8 cellular contexts compared by ENCODE assay signal in genomic region chr12:55973598-55974307, GRCh38. TPM values are rescaled to one million over a fixed set of nuclear protein-coding genes. Genes with fewer than 3 reads are reported as not detected.
A peak's percentile ranks its signal among the peaks of the same experiment; 100 is the strongest.
DNase-seq lines count a peak whose midpoint lies in the region; ATAC-seq, FAIRE-seq and TF ChIP-seq lines count a peak whose summit lies in the region.

A gene with protein sequence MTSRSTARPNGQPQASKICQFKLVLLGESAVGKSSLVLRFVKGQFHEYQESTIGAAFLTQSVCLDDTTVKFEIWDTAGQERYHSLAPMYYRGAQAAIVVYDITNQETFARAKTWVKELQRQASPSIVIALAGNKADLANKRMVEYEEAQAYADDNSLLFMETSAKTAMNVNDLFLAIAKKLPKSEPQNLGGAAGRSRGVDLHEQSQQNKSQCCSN (plus strand): TSS chr12:55974078. CDS start chr12:55986961, 12,883 bp downstream.

- DNase-seq in AG08395 (ENCODE audit: low spot score) (peak; percentile 97), NCI-H2227 (lab: John Stamatoyannopoulos, UW; ENCODE audit: unreplicated experiment) (peak; percentile 98), WERI-Rb-1 (peak; percentile 99), bronchial epithelial cell (ENCODE audit: low read depth) (peak; percentile 100)

- peaks cover 10% of the 10 kb centered on the region; the same call in 1 of the 2 replicates for H3K4me1 ChIP-seq in iPS-20b (ENCODE audit: insufficient read depth, low read length)

- peak within 1 kb of the TSS; percentile 90 for H3K9ac ChIP-seq in iPS-20b (ENCODE audit: low read depth, low read length)

- H3K4me3 ChIP-seq in WERI-Rb-1 (ENCODE audit: low read depth, low read length) (peak within 1 kb of the TSS; percentile 81), bronchial epithelial cell (ENCODE audit: low read depth, low read length) (peak within 1 kb of the TSS; percentile 98), iPS-20b (ENCODE audit: low read length) (peak within 1 kb of the TSS; percentile 98), skin epidermis (peak within 1 kb of the TSS; percentile 70 to 100 (median 98))

- H3K9me3 ChIP-seq in WERI-Rb-1 (ENCODE audit: severe bottlenecking) (no peaks in the 10 kb centered on the region), iPS-20b (ENCODE audit: insufficient read depth, low read depth, low read length) (no peaks in the 10 kb centered on the region)

- H3K27ac ChIP-seq in WERI-Rb-1 (peak within 1 kb of the TSS; percentile 81), iPS-20b (ENCODE audit: low read length) (peak within 1 kb of the TSS; percentile 86), skin epidermis (peak within 1 kb of the TSS; percentile 86 to 99 (median 97))

- TF ChIP-seq CTCF in WERI-Rb-1 (IDR thresholded peaks at IDR 0.05; ENCODE audit: low read depth, low read length), result no peak
- TF ChIP-seq CTCF in bronchial epithelial cell (IDR thresholded peaks at IDR 0.05; ENCODE audit: insufficient read depth, low read length, severe bottlenecking), result no peak

- H3K36me3 ChIP-seq in WERI-Rb-1 (peaks cover 31% of the 10 kb centered on the region), bronchial epithelial cell (ENCODE audit: control insufficient read depth, insufficient read depth, low read length) (no peaks in the 10 kb centered on the region), iPS-20b (ENCODE audit: insufficient read depth, low read depth, low read length) (peaks cover 45% of the 10 kb centered on the region)

- FAIRE-seq in bronchial epithelial cell (lab: Jason Lieb, UNC), result peak; percentile 98

- peak; percentile 94 for ATAC-seq in GM18909 (IDR thresholded peaks at IDR 0.05; ENCODE audit: poor library complexity, unreplicated experiment)
- ATAC-seq in HG03159 (IDR thresholded peaks at IDR 0.05; ENCODE audit: unreplicated experiment), result peak; percentile 93

- H3K27me3 ChIP-seq in WERI-Rb-1 (ENCODE audit: insufficient read depth, low read depth, severe bottlenecking), result no peaks in the 10 kb centered on the region
- H3K27me3 ChIP-seq in bronchial epithelial cell (ENCODE audit: control insufficient read depth, insufficient read depth, low read length), result no peaks in the 10 kb centered on the region
- H3K27me3 ChIP-seq in iPS-20b (ENCODE audit: insufficient read depth, low read length), result no peaks in the 10 kb centered on the region

RNA-seq across cellular contexts. Expression of the gene that starts here (rescaled TPM):
- total RNA-seq in bronchial epithelial cell, result 30.8 and 48.8 TPM in 2 replicates

Comparison
In these comparisons a context has a peak if more than half of its experiments do, and no peak if none do; other contexts are left out.
1. Peak in every context shown above with its lines: DNase-seq, ATAC-seq, H3K4me3 ChIP-seq and H3K27ac ChIP-seq.